In the genomic region with DNA sequence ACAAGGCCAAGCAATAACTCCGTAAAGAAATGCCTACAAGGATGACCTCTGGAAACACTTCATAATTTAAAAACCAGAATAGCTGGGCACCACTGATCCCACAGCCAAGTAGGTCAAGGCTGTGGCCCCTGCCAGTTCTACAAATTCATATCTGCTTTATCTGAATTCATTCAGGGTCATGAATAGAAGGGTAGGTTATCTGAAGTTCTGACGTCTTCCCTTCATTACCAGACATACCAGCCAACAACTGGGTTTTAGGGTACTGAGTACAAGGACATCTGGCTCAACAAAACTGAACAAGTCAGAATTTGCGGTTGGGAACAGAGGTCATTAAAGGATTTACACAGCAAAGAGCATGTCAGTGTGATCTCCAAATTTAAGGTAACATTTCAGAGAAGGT, we compare ENCODE assay signal across 25 cellular contexts. TPM values are rescaled to one million over a fixed set of nuclear protein-coding genes. Genes with fewer than 3 reads are reported as not detected.
DNase-seq lines count a peak whose midpoint lies in the region; ATAC-seq and TF ChIP-seq lines count a peak whose summit lies in the region.
"Had no signal": no experiment of that assay in that cellular context is flagged by ENCODE, and none has a peak within 500 bp of the region (broad histone marks: within the 10 kb centered on the region; RNA-seq: fewer than 3 reads in every experiment).

No MANE protein-coding gene starts in this region.

- H3K27me3 ChIP-seq in heart right ventricle (no peaks in the 10 kb centered on the region), right atrium auricular region (no peaks in the 10 kb centered on the region)
- H3K27me3 ChIP-seq: BE2C, gastroesophageal sphincter, MG63 had no signal

- POLR2A ChIA-PET in OCI-LY7 (lab: Charles Lee) = interaction anchor here (1.6 to 8.4 kb wide), 3 partner anchors 10 to 46 kb away, joined by 3 to 142 read pairs (median 135); a partner anchor contains a TSS

- H3K27ac ChIP-seq in heart right ventricle = peak overlapping the region in 9 of 10 donors; percentile 13 to 62 (median 53)
- no peak overlapping the region for H3K27ac ChIP-seq in right atrium auricular region
- H3K27ac ChIP-seq in OCI-LY7 (ENCODE audit: low read depth, low read length, poor library complexity, severe bottlenecking) = peak overlapping the region; percentile 95
- H3K27ac ChIP-seq: A549, gastroesophageal sphincter, GM23248 had no signal

- no peaks in the 10 kb centered on the region for H3K36me3 Mint-ChIP-seq in stimulated activated effector memory CD8-positive, alpha-beta T cell treated with anti-CD3 and anti-CD28 coated beads, Interleukin-12 subunit alpha, Interleukin-12 subunit beta, amount 100 ng/mL, for 72 hours
- H3K36me3 Mint-ChIP-seq: activated CD4-positive, alpha-beta memory T cell treated with anti-CD3 and anti-CD28 coated beads for 36 hours had no signal

- intact Hi-C loops in heart right ventricle (cut with DNase I) (no loop called here), OCI-LY7 (cut with micrococcal nuclease; ENCODE audit: unreplicated experiment) (no loop called here), lower leg skin (cut with DNase I; ENCODE audit: low total_unique reads) (no loop called here)

- H3K4me3 Mint-ChIP-seq in stimulated activated effector memory CD8-positive, alpha-beta T cell treated with anti-CD3 and anti-CD28 coated beads, Interleukin-12 subunit alpha, Interleukin-12 subunit beta, amount 100 ng/mL, for 72 hours = no peak overlapping the region
- H3K4me3 Mint-ChIP-seq: activated CD4-positive, alpha-beta memory T cell treated with anti-CD3 and anti-CD28 coated beads for 36 hours; endodermal cell; HFFc6 had no signal

- peaks cover 22 to 81% (median 60%) of the 10 kb centered on the region in 9 donors for H3K4me1 ChIP-seq in heart right ventricle
- H3K4me1 ChIP-seq in right atrium auricular region = peaks cover 0 to 38% of the 10 kb centered on the region in 2 donors
- peaks cover 79% of the 10 kb centered on the region for H3K4me1 ChIP-seq in OCI-LY7 (ENCODE audit: insufficient read depth, low read length, poor library complexity, severe bottlenecking)

- H3K9me3 ChIP-seq in heart right ventricle (no peaks in the 10 kb centered on the region), right atrium auricular region (no peaks in the 10 kb centered on the region), OCI-LY7 (ENCODE audit: low read length) (peaks cover 3% of the 10 kb centered on the region; the same call in 1 of the 2 replicates)
- H3K9me3 ChIP-seq: A549, BE2C, gastroesophageal sphincter, MG63 had no signal

- peaks cover 72% of the 10 kb centered on the region for H3K79me2 ChIP-seq in OCI-LY7 (ENCODE audit: insufficient read depth, low read depth, low read length)

- 41 to 60% methylated on average over 3 of the region's 3 CpGs for WGBS in heart right ventricle, 2 donors
- 78 to 82% methylated on average over 3 of the region's 3 CpGs for whole genome bisulfite sequencing in lower leg skin, 2 donors

- peak overlapping the region; percentile 68; the same call in 1 of the 2 replicates for H3K4me2 ChIP-seq in OCI-LY7 (ENCODE audit: low read length)
- H3K4me2 ChIP-seq: A549, smooth muscle cell had no signal

- H3K36me3 ChIP-seq in heart right ventricle (no peaks in the 10 kb centered on the region), right atrium auricular region (no peaks in the 10 kb centered on the region), OCI-LY7 (ENCODE audit: insufficient read depth, low read length) (no peaks in the 10 kb centered on the region)
- H3K36me3 ChIP-seq: BE2C, gastroesophageal sphincter, MG63 had no signal

- peak in 4 of 8 donors; percentile 23 to 71 (median 49) for ATAC-seq in heart right ventricle
- ATAC-seq in stimulated activated effector memory CD8-positive, alpha-beta T cell treated with anti-CD3 and anti-CD28 coated beads, Interleukin-12 subunit alpha, Interleukin-12 subunit beta, amount 100 ng/mL, for 72 hours = no peak
- ATAC-seq: A549; activated CD4-positive, CD25-positive, alpha-beta regulatory T cell treated with anti-CD3 and anti-CD28 coated beads, Interleukin-2, amount 50 U/mL, for 24 hours; gastroesophageal sphincter; K562 had no signal

- H3K9me2 ChIP-seq in OCI-LY7 (ENCODE audit: insufficient read depth, low read length) = no peaks in the 10 kb centered on the region

- H3K4me1 Mint-ChIP-seq in stimulated activated effector memory CD8-positive, alpha-beta T cell treated with anti-CD3 and anti-CD28 coated beads, Interleukin-12 subunit alpha, Interleukin-12 subunit beta, amount 100 ng/mL, for 72 hours = peaks cover 73% of the 10 kb centered on the region
- H3K4me1 Mint-ChIP-seq: endodermal cell had no signal

- TF ChIP-seq CTCF in heart right ventricle (IDR thresholded peaks at IDR 0.05) (no peak), right atrium auricular region (IDR thresholded peaks at IDR 0.05) (no peak), OCI-LY7 (conservative IDR thresholded peaks at IDR 0.05; ENCODE audit: low read length) (no peak), fibroblast of villous mesenchyme (IDR thresholded peaks at IDR 0.05; ENCODE audit: insufficient read depth, low read depth, low read length) (no peak), lower leg skin (IDR thresholded peaks at IDR 0.05) (no peak)

- DNase-seq in heart right ventricle (no peak), right atrium auricular region (ENCODE audit: low spot score) (no peak), OCI-LY7 (ENCODE audit: low spot score) (no peak), fibroblast of villous mesenchyme (ENCODE audit: low read depth) (peak; percentile 65), lower leg skin (ENCODE audit: low spot score in 2 of 2) (no peak), inferior parietal cortex (ENCODE audit: extremely low spot score) (no peak)
- DNase-seq in stimulated activated effector memory CD8-positive, alpha-beta T cell treated with anti-CD3 and anti-CD28 coated beads, Interleukin-12 subunit alpha, Interleukin-12 subunit beta, amount 100 ng/mL, for 72 hours (ENCODE audit: low spot score in 2 of 2) = no peak
- no peak for DNase-seq in activated CD8-positive, alpha-beta memory T cell treated with anti-CD3 and anti-CD28 coated beads, Interleukin-2, amount 50 U/mL, for 48 hours
- DNase-seq: activated CD4-positive, alpha-beta memory T cell treated with anti-CD3 and anti-CD28 coated beads for 36 hours; activated gamma-delta T cell; BE2C; endodermal cell; GM23248; HFFc6; MG63; NCI-H446; nucleus accumbens; SIG-M5; stimulated activated CD4-positive, alpha-beta T cell treated with anti-CD3 and anti-CD28 coated beads, Interleukin-4, amount 100 ng/mL, for 1 hour; stimulated activated naive CD4-positive, alpha-beta T cell had no signal

- no TSS peak for BruUV-seq in OCI-LY7 (replicated peaks; lab: Mats Ljungman, UMichigan)

- no peaks in the 10 kb centered on the region for H4K20me1 ChIP-seq in OCI-LY7 (ENCODE audit: insufficient read depth, low read length)

- H3K4me3 ChIP-seq in heart right ventricle = no peak overlapping the region
- H3K4me3 ChIP-seq in right atrium auricular region = no peak overlapping the region
- no peak overlapping the region for H3K4me3 ChIP-seq in OCI-LY7 (ENCODE audit: low read depth, low read length, poor library complexity, severe bottlenecking)
- no peak overlapping the region for H3K4me3 ChIP-seq in fibroblast of villous mesenchyme (ENCODE audit: low read depth, low read length)
- no peak overlapping the region for H3K4me3 ChIP-seq in lower leg skin (ENCODE audit: low read depth, poor library complexity, severe bottlenecking)
- H3K4me3 ChIP-seq: A549, gastroesophageal sphincter, GM23248, K562, MG63, smooth muscle cell had no signal

- CTCF ChIA-PET in OCI-LY7 (lab: Charles Lee; ENCODE audit: unreplicated experiment) = no interaction called here

- no peak overlapping the region for H2AFZ ChIP-seq in OCI-LY7 (ENCODE audit: low read length)
- H2AFZ ChIP-seq: GM23248 had no signal

- no peak for TF ChIP-seq POLR2A in lower leg skin (IDR thresholded peaks at IDR 0.05)

- H3K27ac Mint-ChIP-seq in stimulated activated effector memory CD8-positive, alpha-beta T cell treated with anti-CD3 and anti-CD28 coated beads, Interleukin-12 subunit alpha, Interleukin-12 subunit beta, amount 100 ng/mL, for 72 hours = peak overlapping the region; percentile 77
- H3K27ac Mint-ChIP-seq: endodermal cell, HFFc6 had no signal

- H3K9me3 Mint-ChIP-seq in stimulated activated effector memory CD8-positive, alpha-beta T cell treated with anti-CD3 and anti-CD28 coated beads, Interleukin-12 subunit alpha, Interleukin-12 subunit beta, amount 100 ng/mL, for 72 hours = no peaks in the 10 kb centered on the region
- H3K9me3 Mint-ChIP-seq: activated CD4-positive, alpha-beta memory T cell treated with anti-CD3 and anti-CD28 coated beads for 36 hours; endodermal cell; HFFc6 had no signal

RNA-seq across cellular contexts. Expression of a gene that starts 26.0 kb away (rescaled TPM):
- total RNA-seq in heart right ventricle = 10 to 100 TPM; 21.8 to 35.7 (median 28.4) TPM
- 1 to 10 TPM; 5.1 to 8.3 TPM for polyA plus RNA-seq in heart right ventricle
- total RNA-seq in right atrium auricular region = 10 to 100 TPM in 1 of 2 donors, 1 to 10 TPM in 1; 6.7 to 11.9 TPM
- total RNA-seq in OCI-LY7 (2014; rRNA removed; shearing (Covaris generic)) = 12.0 and 13.8 TPM in 2 replicates
- total RNA-seq in OCI-LY7 (2022) = 16.6 and 17.1 TPM in 2 replicates
- 30.6 and 84.6 TPM in 2 replicates for total RNA-seq in fibroblast of villous mesenchyme
- total RNA-seq in lower leg skin = 10 to 100 TPM; 18.9 to 35.2 (median 27.0) TPM

RNA-seq across cellular contexts. Expression of a gene that starts 56.1 kb away (rescaled TPM):
- total RNA-seq in heart right ventricle = 10 to 100 TPM; 10.1 to 20.6 (median 16.9) TPM
- 1 to 10 TPM; 2.9 to 5.6 TPM for polyA plus RNA-seq in heart right ventricle
- 10 to 100 TPM in 1 of 2 donors, 1 to 10 TPM in 1; 7.2 to 14.5 TPM for total RNA-seq in right atrium auricular region
- total RNA-seq in OCI-LY7 (2014; rRNA removed; shearing (Covaris generic)) = 7.3 and 8.4 TPM in 2 replicates
- total RNA-seq in OCI-LY7 (2022) = 5.8 and 7.9 TPM in 2 replicates
- 7.4 and 8.6 TPM in 2 replicates for total RNA-seq in fibroblast of villous mesenchyme
- total RNA-seq in lower leg skin = 10 to 100 TPM; 15.2 to 21.5 (median 21.2) TPM

Comparison
In these comparisons a context has a peak if more than half of its experiments do, and no peak if none do; other contexts are left out.
1. H3K27ac ChIP-seq: peak in heart right ventricle (9 of 10) and OCI-LY7 (single experiment); none in right atrium auricular region (0 of 2).